ENCODE assay signal across 8 cellular contexts in genomic region chr7:44240983-44241510, GRCh38. TPM values are rescaled to one million over a fixed set of nuclear protein-coding genes. Genes with fewer than 3 reads are reported as not detected.
DNase-seq lines count a peak whose midpoint lies in the region; ATAC-seq lines count a peak whose summit lies in the region.

No MANE protein-coding gene starts in this region.

- ATAC-seq in left cardiac atrium (peak; percentile 82 to 87), HG02870 (IDR thresholded peaks at IDR 0.05; ENCODE audit: unreplicated experiment) (no peak)

- intact Hi-C loops in left cardiac atrium (cut with DNase I), result loop anchor here (5.0 kb wide), 1 partner anchor 236 kb away; no protein-coding TSS in a partner anchor

- DNase-seq in DMS79 (lab: John Stamatoyannopoulos, UW) (peak; percentile 59), H4 (ENCODE audit: low spot score) (peak; percentile 93), NCI-H1417 treated with DMSO at 0.1 percent for 48 hours (lab: John Stamatoyannopoulos, UW) (peak; percentile 41), T-helper 1 cell (peak in 4 of 5 donors; percentile 22 to 67 (median 40)), amniotic epithelial cell (ENCODE audit: low read depth) (peak; percentile 64), left cardiac atrium (peak; percentile 77), renal cortical epithelial cell (ENCODE audit: low read depth) (peak; percentile 73)

RNA-seq across cellular contexts. Expression of gene YKT6, which starts 40.3 kb away (rescaled TPM):
- 132 and 136 TPM in 2 replicates for total RNA-seq in H4 (2014; rRNA removed; shearing (Covaris generic))
- 10 to 100 TPM; 51.5 to 62.1 TPM for total RNA-seq in left cardiac atrium
- total RNA-seq in renal cortical epithelial cell, result 85.9 and 116 TPM in 2 replicates

RNA-seq across cellular contexts. Expression of gene GCK, which starts 51.8 kb away (rescaled TPM):
- total RNA-seq in H4 (2014; rRNA removed; shearing (Covaris generic)), result not detected in 2 replicates
- total RNA-seq in left cardiac atrium, result 1 to 10 TPM; 3.1 to 5.6 TPM
- 0.10 TPM in 1 of 2 replicates, not detected in the other for total RNA-seq in renal cortical epithelial cell

Comparison
In these comparisons a context has a peak if more than half of its experiments do, and no peak if none do; other contexts are left out.
1. DNase-seq: peak in every context shown above with its lines; median percentile 93 in H4; 77 in left cardiac atrium; 73 in renal cortical epithelial cell; 64 in amniotic epithelial cell; 59 in DMS79; 41 in NCI-H1417 treated with DMSO at 0.1 percent for 48 hours; 40 in T-helper 1 cell.